Comparison of ENCODE assay signal across 9 cellular contexts in the genomic region with DNA sequence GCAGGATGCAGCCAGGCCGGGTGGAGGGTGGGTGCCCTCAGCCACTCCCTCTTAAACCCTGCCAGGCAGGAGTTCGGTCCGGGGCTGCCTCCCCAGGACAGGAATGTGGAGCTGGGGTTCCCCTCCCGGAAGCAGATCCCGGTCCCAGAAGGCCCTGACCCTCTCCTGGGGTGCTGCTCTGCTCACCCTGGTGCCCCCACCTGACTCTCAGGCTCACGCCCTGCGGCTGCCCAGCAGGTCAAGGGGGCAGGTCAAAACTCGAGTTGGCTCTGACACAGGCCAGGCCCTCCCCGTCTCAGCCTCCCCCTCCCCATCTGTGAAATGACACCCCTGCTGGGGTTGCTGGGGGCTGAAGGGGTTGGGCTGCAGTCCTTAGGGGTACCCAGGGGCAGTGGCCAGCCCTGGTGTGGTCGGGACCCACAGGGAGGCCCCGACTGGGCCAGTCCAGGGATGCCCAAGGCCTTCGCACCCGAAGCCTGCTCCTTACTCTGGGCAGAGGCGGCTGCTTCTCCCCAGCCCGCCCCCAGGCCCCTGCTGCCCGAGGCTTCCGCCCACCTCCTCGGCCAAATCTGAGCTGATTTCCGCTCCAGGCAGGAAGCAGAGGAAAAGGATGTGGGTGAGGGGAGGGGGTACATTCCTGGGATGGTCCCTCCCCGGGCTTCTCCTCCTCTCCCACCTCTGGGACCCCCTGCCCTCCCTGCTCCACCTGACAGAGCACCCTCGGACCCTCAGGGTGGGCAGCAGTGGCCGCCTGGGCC. TPM values are rescaled to one million over a fixed set of nuclear protein-coding genes. Genes with fewer than 3 reads are reported as not detected.
DNase-seq lines count a peak whose midpoint lies in the region; ATAC-seq and TF ChIP-seq lines count a peak whose summit lies in the region.
"Had no signal": no experiment of that assay in that cellular context is flagged by ENCODE, and none has a peak within 500 bp of the region (broad histone marks: within the 10 kb centered on the region; RNA-seq: fewer than 3 reads in every experiment).

No MANE protein-coding gene starts in this region.

- no peak overlapping the region for H3K27ac Mint-ChIP-seq in MCF 10A (ENCODE audit: low read depth, unreplicated experiment)

- TF ChIP-seq EP300 in upper lobe of left lung (IDR thresholded peaks at IDR 0.05): no peak

- POLR2A ChIA-PET in MCF 10A (lab: Yijun Ruan, JAX): no interaction called here

- intact Hi-C loops in breast epithelium (cut with DNase I; ENCODE audit: low total_unique reads): no loop called here
- intact Hi-C loops in MCF 10A (cut with micrococcal nuclease): no loop called here
- intact Hi-C loops in body of pancreas (cut with DNase I): no loop called here
- intact Hi-C loops in lower lobe of right lung (cut with DNase I): no loop called here

- no peaks in the 10 kb centered on the region for H3K27me3 Mint-ChIP-seq in MCF 10A (ENCODE audit: insufficient read depth, unreplicated experiment)
- H3K27me3 Mint-ChIP-seq: naive thymus-derived CD8-positive, alpha-beta T cell had no signal

- DNase-seq in breast epithelium (ENCODE audit: low spot score in 2 of 2): peak in 1 of 2 donors; percentile 50
- no peak for DNase-seq in MCF 10A (ENCODE audit: unreplicated experiment)
- peak in 3 of 4 donors; percentile 32 to 63 (median 47) for DNase-seq in body of pancreas
- no peak for DNase-seq in lower lobe of right lung
- peak in 1 of 2 donors; percentile 70 for DNase-seq in upper lobe of left lung
- DNase-seq in substantia nigra (lab: John Stamatoyannopoulos, UW): no peak
- DNase-seq in activated T-cell treated with anti-CD3 and anti-CD28 coated beads for 4 hours: no peak
- DNase-seq in AML-193 (lab: John Stamatoyannopoulos, UW): no peak

- H3K4me3 ChIP-seq in breast epithelium (peak overlapping the region; percentile 3 to 56 (median 38)), body of pancreas (peak overlapping the region in 1 of 2 donors; percentile 19), lower lobe of right lung (peak overlapping the region; percentile 47), upper lobe of left lung (peak overlapping the region in 2 of 4 donors; percentile 27 to 40)

- H3K27me3 ChIP-seq in breast epithelium: peaks cover 0 to 2% of the 10 kb centered on the region in 2 donors
- no peaks in the 10 kb centered on the region for H3K27me3 ChIP-seq in body of pancreas
- H3K27me3 ChIP-seq in lower lobe of right lung (ENCODE audit: low read depth): peaks cover 19% of the 10 kb centered on the region
- peaks cover 0 to 7% (median 3%) of the 10 kb centered on the region in 4 donors for H3K27me3 ChIP-seq in upper lobe of left lung

- no peak for TF ChIP-seq POLR2A in breast epithelium (IDR thresholded peaks at IDR 0.05)
- peak in 1 of 3 donors; percentile 22 for TF ChIP-seq POLR2A in body of pancreas (IDR thresholded peaks at IDR 0.05)
- TF ChIP-seq POLR2A in upper lobe of left lung (IDR thresholded peaks at IDR 0.05): no peak

- no peaks in the 10 kb centered on the region for H3K9me3 Mint-ChIP-seq in MCF 10A (ENCODE audit: unreplicated experiment)
- H3K9me3 Mint-ChIP-seq: naive thymus-derived CD8-positive, alpha-beta T cell had no signal

- H3K27ac ChIP-seq in breast epithelium (peak overlapping the region; percentile 89 to 93), body of pancreas (peak overlapping the region; percentile 95 to 99 (median 96)), lower lobe of right lung (peak overlapping the region; percentile 78), upper lobe of left lung (peak overlapping the region; percentile 69 to 90 (median 87)), substantia nigra (ENCODE audit: low read depth, low read length, poor library complexity, severe bottlenecking) (no peak overlapping the region)

- H3K4me3 Mint-ChIP-seq in MCF 10A (ENCODE audit: unreplicated experiment): no peak overlapping the region

- H3K4me1 ChIP-seq in breast epithelium (peaks cover 14 to 35% of the 10 kb centered on the region in 2 donors), body of pancreas (peaks cover 86% of the 10 kb centered on the region), lower lobe of right lung (peaks cover 55% of the 10 kb centered on the region), upper lobe of left lung (peaks cover 54 to 67% (median 57%) of the 10 kb centered on the region in 4 donors)

- H3K36me3 Mint-ChIP-seq in MCF 10A (ENCODE audit: insufficient read depth, unreplicated experiment): peaks cover 7% of the 10 kb centered on the region
- H3K36me3 Mint-ChIP-seq: naive thymus-derived CD8-positive, alpha-beta T cell had no signal

- ATAC-seq in body of pancreas (no peak), lower lobe of right lung (peak in 1 of 2 donors; percentile 1), upper lobe of left lung (ENCODE audit: low FRiP score in 2 of 2) (peak in 1 of 2 donors; percentile 5)

- no peaks in the 10 kb centered on the region for H3K9me3 ChIP-seq in breast epithelium
- H3K9me3 ChIP-seq in body of pancreas: no peaks in the 10 kb centered on the region
- H3K9me3 ChIP-seq in lower lobe of right lung: no peaks in the 10 kb centered on the region
- H3K9me3 ChIP-seq in upper lobe of left lung: no peaks in the 10 kb centered on the region

- H3K36me3 ChIP-seq in breast epithelium (no peaks in the 10 kb centered on the region), body of pancreas (replicated peaks in 1 of 2; ENCODE audit: insufficient read depth in 1 of 2, low read depth in 2 of 2) (no peaks in the 10 kb centered on the region), lower lobe of right lung (no peaks in the 10 kb centered on the region), upper lobe of left lung (no peaks in the 10 kb centered on the region)

- 6 to 20% methylated on average over 3 to 22 of the region's 22 CpGs for whole genome bisulfite sequencing in body of pancreas, 2 donors
- WGBS in upper lobe of left lung, 2 donors: 20 to 22% methylated on average over 3 to 18 of the region's 22 CpGs

- no peaks in the 10 kb centered on the region for H3K4me1 Mint-ChIP-seq in MCF 10A (ENCODE audit: insufficient read depth, unreplicated experiment)

- TF ChIP-seq CTCF in breast epithelium (IDR thresholded peaks at IDR 0.05) (peak in 1 of 3 donors; percentile 2), MCF 10A (IDR thresholded peaks at IDR 0.05; ENCODE audit: unreplicated experiment) (no peak), body of pancreas (IDR thresholded peaks at IDR 0.05) (no peak), lower lobe of right lung (IDR thresholded peaks at IDR 0.05) (no peak), upper lobe of left lung (IDR thresholded peaks at IDR 0.05) (no peak)

- no TSS peak for BruUV-seq in MCF 10A (replicated peaks; lab: Mats Ljungman, UMichigan)

- CTCF ChIA-PET in MCF 10A (lab: Yijun Ruan, JAX): no interaction called here

RNA-seq across cellular contexts. Expression of gene NRARP, which starts 3.9 kb away (rescaled TPM):
- total RNA-seq in breast epithelium: 1 to 10 TPM; 2.1 to 6.9 (median 3.5) TPM
- total RNA-seq in MCF 10A (2022): 1.4 and 2.2 TPM in 2 replicates
- 10 to 100 TPM; 18.4 to 24.4 TPM for total RNA-seq in body of pancreas
- 6.5 TPM for total RNA-seq in lower lobe of right lung
- 10 to 100 TPM in 3 of 6 donors, 1 to 10 TPM in 3; 3.1 to 26.9 (median 9.5) TPM for total RNA-seq in upper lobe of left lung

RNA-seq across cellular contexts. Expression of gene TOR4A, which starts 28.4 kb away (rescaled TPM):
- total RNA-seq in breast epithelium (1 to 10 TPM; 2.9 to 5.4 (median 3.7) TPM), MCF 10A (2022) (20.6 and 21.9 TPM in 2 replicates), body of pancreas (10 to 100 TPM in 1 of 2 donors, 1 to 10 TPM in 1; 9.9 to 12.2 TPM), lower lobe of right lung (27.2 TPM), upper lobe of left lung (10 to 100 TPM; 31.5 to 62.6 (median 39.2) TPM)

RNA-seq across cellular contexts. Expression of gene NELFB, which starts 50.8 kb away (rescaled TPM):
- total RNA-seq in breast epithelium (10 to 100 TPM; 32.6 to 39.2 (median 38.7) TPM), MCF 10A (2022) (38.0 and 40.5 TPM in 2 replicates), body of pancreas (10 to 100 TPM; 31.3 to 34.2 TPM), lower lobe of right lung (44.7 TPM), upper lobe of left lung (10 to 100 TPM; 31.8 to 55.6 (median 49.8) TPM)

RNA-seq across cellular contexts. Expression of gene STPG3, which starts 54.9 kb away (rescaled TPM):
- total RNA-seq in breast epithelium (not detected), MCF 10A (2022) (not detected in 2 replicates), body of pancreas (not detected), lower lobe of right lung (0.38 TPM), upper lobe of left lung (under 1 TPM in 1 of 6 donors, not detected in 5; 0.23 TPM)
- total RNA-seq: naive thymus-derived CD8-positive, alpha-beta T cell had no signal

Comparison
In these comparisons a context has a peak if more than half of its experiments do, and no peak if none do; other contexts are left out.
1. DNase-seq: peak in body of pancreas (3 of 4); none in MCF 10A (single experiment), lower lobe of right lung (single experiment), substantia nigra (0 of 49), activated T-cell treated with anti-CD3 and anti-CD28 coated beads for 4 hours (single experiment) and AML-193 (0 of 2).